Comparison of ENCODE assay signal across 14 cellular contexts in genomic region chrX:24190500-24191156, GRCh38. TPM values are rescaled to one million over a fixed set of nuclear protein-coding genes. Genes with fewer than 3 reads are reported as not detected.
DNase-seq lines count a peak whose midpoint lies in the region; ATAC-seq, FAIRE-seq and TF ChIP-seq lines count a peak whose summit lies in the region.
"Had no signal": no experiment of that assay in that cellular context is flagged by ENCODE, and none has a peak within 500 bp of the region (broad histone marks: within the 10 kb centered on the region; RNA-seq: fewer than 3 reads in every experiment).

No MANE protein-coding gene starts in this region.

- no peaks in the 10 kb centered on the region for H3K36me3 ChIP-seq in GM23248 (ENCODE audit: low read depth)
- no peaks in the 10 kb centered on the region for H3K36me3 ChIP-seq in bronchial epithelial cell (ENCODE audit: control insufficient read depth, insufficient read depth, low read length)
- H3K36me3 ChIP-seq in prostate gland: no peaks in the 10 kb centered on the region
- H3K36me3 ChIP-seq: lower lobe of right lung, right atrium auricular region, tibial nerve had no signal

- H3K9me2 ChIP-seq in GM23248 (ENCODE audit: insufficient read depth): no peaks in the 10 kb centered on the region

- H3K36me3 Mint-ChIP-seq in memory B cell: peaks cover 5% of the 10 kb centered on the region

- H4K20me1 ChIP-seq in GM23248 (ENCODE audit: insufficient read depth): no peaks in the 10 kb centered on the region; the same call in 1 of the 2 replicates

- TF ChIP-seq CTCF in bronchial epithelial cell (IDR thresholded peaks at IDR 0.05; ENCODE audit: insufficient read depth, low read length, severe bottlenecking) (no peak), prostate gland (IDR thresholded peaks at IDR 0.05) (no peak), D721Med (IDR thresholded peaks at IDR 0.05; ENCODE audit: insufficient read depth, missing control alignments) (no peak)

- in situ Hi-C loops in GM23248 (cut with MboI): no loop called here

- peak overlapping the region; percentile 69 for H3K27ac Mint-ChIP-seq in memory B cell

- peaks cover 20% of the 10 kb centered on the region for H3K4me1 Mint-ChIP-seq in memory B cell

- no peak for ATAC-seq in memory B cell (ENCODE audit: low read depth)
- no peak for ATAC-seq in GM21528 (IDR thresholded peaks at IDR 0.05; ENCODE audit: low FRiP score, unreplicated experiment)
- ATAC-seq: lower lobe of right lung, Right ventricle myocardium inferior had no signal

- DNase-seq in AG08395 (ENCODE audit: low spot score): peak; percentile 43
- DNase-seq in GM23248: peak; percentile 65
- DNase-seq in bronchial epithelial cell (ENCODE audit: low read depth): no peak
- no peak for DNase-seq in memory B cell (ENCODE audit: low spot score in 2 of 2)
- no peak for DNase-seq in NOMO-1 treated with dmso at 0.1 percent for 144 hours (lab: John Stamatoyannopoulos, UW; ENCODE audit: unreplicated experiment)
- DNase-seq in prostate gland (ENCODE audit: low spot score): no peak
- DNase-seq in D721Med (ENCODE audit: insufficient read length, low spot score): no peak
- DNase-seq: lower lobe of right lung, NCI-H446, WERI-Rb-1 had no signal

- peaks cover 99% of the 10 kb centered on the region for H3K79me2 ChIP-seq in GM23248 (ENCODE audit: insufficient read depth)

- FAIRE-seq in bronchial epithelial cell (lab: Jason Lieb, UNC): peak; percentile 52
- no peak for FAIRE-seq in D721Med (lab: Jason Lieb, UNC)

- no peaks in the 10 kb centered on the region for H3K9me3 Mint-ChIP-seq in memory B cell

- intact Hi-C loops in prostate gland (cut with DNase I): no loop called here

- TF ChIP-seq POLR2A in prostate gland (IDR thresholded peaks at IDR 0.05): no peak

- H3K4me3 ChIP-seq in GM23248 (no peak overlapping the region), bronchial epithelial cell (ENCODE audit: low read depth, low read length) (no peak overlapping the region), prostate gland (no peak overlapping the region)
- H3K4me3 ChIP-seq: lower lobe of right lung, right atrium auricular region, tibial nerve had no signal

- H3K27me3 ChIP-seq in GM23248 (replicated peaks; ENCODE audit: insufficient read depth): no peaks in the 10 kb centered on the region
- no peaks in the 10 kb centered on the region for H3K27me3 ChIP-seq in bronchial epithelial cell (ENCODE audit: control insufficient read depth, insufficient read depth, low read length)
- H3K27me3 ChIP-seq in prostate gland (replicated peaks; ENCODE audit: insufficient read depth): no peaks in the 10 kb centered on the region
- H3K27me3 ChIP-seq: right atrium auricular region, tibial nerve had no signal

- no peaks in the 10 kb centered on the region for H3K27me3 Mint-ChIP-seq in memory B cell

- H3K9me3 ChIP-seq in GM23248 (ENCODE audit: low read depth) (no peaks in the 10 kb centered on the region), prostate gland (no peaks in the 10 kb centered on the region)
- H3K9me3 ChIP-seq: lower lobe of right lung, right atrium auricular region, tibial nerve had no signal

- H3F3A ChIP-seq in GM23248 (ENCODE audit: insufficient read depth): peaks cover 14% of the 10 kb centered on the region; the same call in 1 of the 2 replicates

- H3K27ac ChIP-seq in GM23248: peak overlapping the region; percentile 53
- no peak overlapping the region for H3K27ac ChIP-seq in prostate gland
- H3K27ac ChIP-seq: lower lobe of right lung, right atrium auricular region, tibial nerve, WERI-Rb-1 had no signal

- no peak overlapping the region for H3K4me3 Mint-ChIP-seq in memory B cell

- H2AFZ ChIP-seq in GM23248: no peak overlapping the region

- H3K9ac ChIP-seq in GM23248: no peak overlapping the region

- H3K4me1 ChIP-seq in GM23248 (ENCODE audit: insufficient read depth): peaks cover 11% of the 10 kb centered on the region; the same call in 1 of the 2 replicates
- H3K4me1 ChIP-seq in prostate gland (replicated peaks): no peaks in the 10 kb centered on the region
- H3K4me1 ChIP-seq: lower lobe of right lung, tibial nerve had no signal

- H3K4me2 ChIP-seq in GM23248 (ENCODE audit: unreplicated experiment): no peak overlapping the region

- WGBS in GM23248 (ENCODE audit: low coverage in 1 of 2, low lambda C conversion rate in 2 of 2, missing lambda C conversion rate in 2 of 2), 2 experiments: 50 to 60% methylated on average over 2 of the region's 2 CpGs
- WGBS in prostate gland: 75% methylated on average over 2 of the region's 2 CpGs

RNA-seq across cellular contexts. Expression of gene ZFX, which starts 41.1 kb away (rescaled TPM):
- total RNA-seq in GM23248 (2014; rRNA removed; shearing (Covaris generic)): 24.1 and 26.7 TPM in 2 replicates
- 16.7 and 19.6 TPM in 2 replicates for polyA plus RNA-seq in GM23248 (2016; fragmentation: Nextera tagmentation; extraction: Ambion mirVana)
- total RNA-seq in bronchial epithelial cell: 30.8 and 37.8 TPM in 2 replicates
- total RNA-seq in prostate gland: 10 to 100 TPM; 42.0 to 43.5 TPM

Comparison
In these comparisons a context has a peak if more than half of its experiments do, and no peak if none do; other contexts are left out.
1. DNase-seq: peak in AG08395 (single experiment) and GM23248 (single experiment); none in bronchial epithelial cell (single experiment), memory B cell (0 of 2), NOMO-1 treated with dmso at 0.1 percent for 144 hours (single experiment), prostate gland (single experiment) and D721Med (single experiment).